Comparison of ENCODE assay signal across 1 cellular context in genomic region chr11:123047265-123047946, GRCh38.
TF ChIP-seq lines count a peak whose summit lies in the region.

No MANE protein-coding gene starts in this region.

TF ChIP-seq in GM23338, 12 proteins besides CTCF, POLR2A, EP300 and RAD21 (continued from another document):
- TF ChIP-seq ZNF462 (CRISPR knock-in tag; IDR thresholded peaks at IDR 0.05) (no peak), EZH2 (IDR thresholded peaks at IDR 0.05; ENCODE audit: low read depth, unreplicated experiment) (no peak), ZNF331 (CRISPR knock-in tag; IDR thresholded peaks at IDR 0.05; ENCODE audit: low read depth) (no peak), POLR2AphosphoS5 (IDR thresholded peaks at IDR 0.05; ENCODE audit: low read depth) (no peak)
